Comparison of ENCODE assay signal across 18 cellular contexts in the genomic region with DNA sequence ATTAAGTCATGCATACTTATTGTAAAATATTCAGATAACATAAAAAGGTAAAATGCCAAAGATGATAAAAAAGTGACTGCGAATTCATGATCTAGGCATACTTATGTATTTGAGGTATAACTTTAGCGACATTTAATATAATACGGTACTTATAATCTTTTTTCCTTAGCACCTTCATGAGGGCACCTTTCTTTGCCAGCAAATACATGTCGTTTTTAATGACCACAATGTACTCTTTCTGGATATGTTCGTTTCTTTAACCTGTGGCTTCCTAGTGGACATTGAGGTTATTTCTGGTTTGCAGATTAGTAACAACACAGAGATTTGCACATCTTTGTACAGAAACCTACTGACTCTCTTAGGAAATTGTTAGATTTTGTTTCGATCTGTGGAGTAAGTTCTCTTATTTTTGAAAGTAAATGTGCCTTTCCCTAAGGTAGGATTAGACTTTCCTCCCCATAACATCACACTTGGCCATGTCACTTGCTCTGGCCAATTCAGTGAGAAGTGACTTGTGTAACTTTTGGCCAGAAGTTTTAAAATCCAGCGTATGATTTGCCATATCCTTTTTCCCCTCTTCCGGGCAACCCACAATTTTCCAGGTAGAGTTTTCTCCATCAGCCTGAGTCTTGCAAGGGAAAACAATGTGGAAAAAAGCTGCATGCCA. TPM values are rescaled to one million over a fixed set of nuclear protein-coding genes. Genes with fewer than 3 reads are reported as not detected.
DNase-seq lines count a peak whose midpoint lies in the region; ATAC-seq, FAIRE-seq and TF ChIP-seq lines count a peak whose summit lies in the region.
"Had no signal": no experiment of that assay in that cellular context is flagged by ENCODE, and none has a peak within 500 bp of the region (broad histone marks: within the 10 kb centered on the region; RNA-seq: fewer than 3 reads in every experiment).

No MANE protein-coding gene starts in this region.

- 57% methylated on average over 8 of the region's 8 CpGs for WGBS in GM12878 (ENCODE audit: insufficient coverage, insufficient replicate concordance, low lambda C conversion rate, missing lambda C conversion rate)
- WGBS in hepatocyte (ENCODE audit: low lambda C conversion rate, missing lambda C conversion rate): 96% methylated on average over 8 of the region's 8 CpGs

- H3K79me2 ChIP-seq in GM12878 (ENCODE audit: control insufficient read depth, insufficient read depth, low read length) (peaks cover 94% of the 10 kb centered on the region), neural progenitor cell (ENCODE audit: low read depth) (no peaks in the 10 kb centered on the region), hepatocyte (no peaks in the 10 kb centered on the region)

- RAD21 ChIA-PET in GM12878 (lab: Charles Lee; ENCODE audit: unreplicated experiment): interaction anchor here (0.7 to 1.7 kb wide), 9 partner anchors 11 to 304 kb away, joined by 3 to 6 read pairs (median 3); no protein-coding TSS in a partner anchor

- no peak overlapping the region for H3K27ac Mint-ChIP-seq in neural progenitor cell
- H3K27ac Mint-ChIP-seq: HFFc6, T-cell had no signal

- peak overlapping the region in 6 of 11 experiments; percentile 1 to 49 (median 16); a peak in 8 of 22 replicates for H3K4me2 ChIP-seq in BLaER1 treated with 17β-estradiol and CSF1 and Interleukin-3, amounts not matched to agents 10 nM and 100 nM
- H3K4me2 ChIP-seq in GM12878 (ENCODE audit: control insufficient read depth, insufficient read depth): peak overlapping the region; percentile 81
- H3K4me2 ChIP-seq in neural progenitor cell: no peak overlapping the region
- H3K4me2 ChIP-seq in hepatocyte: no peak overlapping the region
- H3K4me2 ChIP-seq: SK-N-SH had no signal

- ATAC-seq in GM12878 (0 out of 3 replicates have a peak, but pooled peaks have one; percentile 6), HG03520 (IDR thresholded peaks at IDR 0.05; ENCODE audit: unreplicated experiment) (no peak)
- ATAC-seq: T-cell had no signal

- H3K27me3 ChIP-seq in BLaER1 treated with 17β-estradiol and CSF1 and Interleukin-3, amounts not matched to agents 10 nM and 100 nM: no peaks in the 10 kb centered on the region
- no peaks in the 10 kb centered on the region for H3K27me3 ChIP-seq in HL-60 (ENCODE audit: insufficient read depth, poor library complexity, severe bottlenecking)
- H3K27me3 ChIP-seq in GM12878 (replicated peaks in 1 of 2; ENCODE audit: control insufficient read depth in 2 of 2, insufficient read depth in 2 of 2, low read length in 1 of 2): no peaks in the 10 kb centered on the region
- no peaks in the 10 kb centered on the region for H3K27me3 ChIP-seq in neural progenitor cell
- no peaks in the 10 kb centered on the region for H3K27me3 ChIP-seq in hepatocyte

- no TSS peak for BruUV-seq in GM12878 (replicated peaks; lab: Mats Ljungman, UMichigan)

- H3K9me3 ChIP-seq in BLaER1 treated with 17β-estradiol and CSF1 and Interleukin-3, amounts not matched to agents 10 nM and 100 nM (replicated peaks in 1 of 11): peaks cover 0 to 10% (median 7%) of the 10 kb centered on the region in 11 experiments; a peak in 15 of 22 replicates
- H3K9me3 ChIP-seq in GM12878 (replicated peaks; ENCODE audit: control insufficient read depth, insufficient read depth, low read length): no peaks in the 10 kb centered on the region; the same call in 2 of the 3 replicates
- H3K9me3 ChIP-seq in neural progenitor cell (ENCODE audit: low read depth): no peaks in the 10 kb centered on the region
- no peaks in the 10 kb centered on the region for H3K9me3 ChIP-seq in hepatocyte (ENCODE audit: low read depth)

- H3K9ac ChIP-seq in BLaER1 treated with 17β-estradiol and CSF1 and Interleukin-3, amounts not matched to agents 10 nM and 100 nM: no peak overlapping the region
- H3K9ac ChIP-seq in GM12878 (ENCODE audit: control insufficient read depth, insufficient read depth, low read length) (no peak overlapping the region), neural progenitor cell (no peak overlapping the region)
- H3K9ac ChIP-seq: SK-N-SH had no signal

- CTCF ChIA-PET in GM12878 (lab: Yijun Ruan, JAX): interaction anchor here (0.6 to 3.0 kb wide), 4 partner anchors 11 to 39 kb away, joined by 3 to 22 read pairs (median 4); no protein-coding TSS in a partner anchor

- H4K20me1 ChIP-seq in BLaER1 treated with 17β-estradiol and CSF1 and Interleukin-3, amounts not matched to agents 10 nM and 100 nM: peaks cover 0 to 92% (median 28%) of the 10 kb centered on the region in 11 experiments; a peak in 14 of 22 replicates
- H4K20me1 ChIP-seq in GM12878 (ENCODE audit: control insufficient read depth, insufficient read depth) (no peaks in the 10 kb centered on the region; the same call in 1 of the 2 replicates), neural progenitor cell (ENCODE audit: low read depth) (no peaks in the 10 kb centered on the region), hepatocyte (ENCODE audit: insufficient read depth, poor library complexity, severe bottlenecking) (no peaks in the 10 kb centered on the region)

- H3K9me2 ChIP-seq in hepatocyte (replicated peaks; ENCODE audit: insufficient read depth): no peaks in the 10 kb centered on the region
- H3K9me2 ChIP-seq: SK-N-SH had no signal

- TF ChIP-seq POLR2A in GM12878 (IDR thresholded peaks at IDR 0.05; ENCODE audit: low read depth, low read length): no peak

- FAIRE-seq in GM12878 (lab: Jason Lieb, UNC): no peak
- FAIRE-seq: G401.6, H54 had no signal

- peaks cover 10% of the 10 kb centered on the region for H3F3A ChIP-seq in neural progenitor cell (ENCODE audit: low read depth)

- no peaks in the 10 kb centered on the region for H3K27me3 Mint-ChIP-seq in neural progenitor cell (ENCODE audit: insufficient read depth, low read depth)

- SMC1A ChIA-PET in GM12878 (lab: Charles Lee; ENCODE audit: uncharacterized antibody, unreplicated experiment): interaction anchor here (0.7 to 2.0 kb wide), 11 partner anchors 9 to 39 kb away, joined by 3 to 7 read pairs (median 4); no protein-coding TSS in a partner anchor

- peaks cover 24% of the 10 kb centered on the region for H3K4me1 Mint-ChIP-seq in neural progenitor cell

- TF ChIP-seq EP300 in GM12878 (IDR thresholded peaks at IDR 0.05; ENCODE audit: borderline replicate concordance in 1 of 2, control insufficient read depth in 1 of 2, low read depth in 2 of 2, low read length in 2 of 2): no peak

- H3K9me3 Mint-ChIP-seq in neural progenitor cell: no peaks in the 10 kb centered on the region
- H3K9me3 Mint-ChIP-seq: HFFc6 had no signal

- in situ Hi-C loops in GM12878 (cut with MboI): no loop called here

- no peak overlapping the region for H3K4me3 ChIP-seq in BLaER1 treated with 17β-estradiol and CSF1 and Interleukin-3, amounts not matched to agents 10 nM and 100 nM
- H3K4me3 ChIP-seq in HL-60 (replicated peaks; ENCODE audit: insufficient read depth, low read length) (no peak overlapping the region), GM12878 (peak overlapping the region; percentile 60), neural progenitor cell (no peak overlapping the region), hepatocyte (no peak overlapping the region)

- intact Hi-C loops in GM12878 (cut with micrococcal nuclease; ENCODE audit: unreplicated experiment): no loop called here

- TF ChIP-seq CTCF in HL-60 (IDR thresholded peaks at IDR 0.05; ENCODE audit: insufficient read depth, low read length): no peak
- no peak for TF ChIP-seq CTCF in GM12878 (IDR thresholded peaks at IDR 0.05 in 2 of 3, conservative IDR thresholded peaks at IDR 0.05 in 1 of 3; ENCODE audit: control insufficient read depth in 2 of 3, extremely low read depth in 1 of 3, insufficient read depth in 1 of 3, low read depth in 3 of 3, low read length in 3 of 3)
- TF ChIP-seq CTCF in neural progenitor cell (IDR thresholded peaks at IDR 0.05): no peak
- no peak for TF ChIP-seq CTCF in hepatocyte (IDR thresholded peaks at IDR 0.05; ENCODE audit: poor library complexity)

- H3K4me3 Mint-ChIP-seq in neural progenitor cell: no peak overlapping the region
- H3K4me3 Mint-ChIP-seq: HFFc6, T-cell had no signal

- DNase-seq in HL-60 (ENCODE audit: low read depth in 1 of 2, low spot score in 1 of 2): no peak
- DNase-seq in GM12878 (ENCODE audit: low read depth, low spot score): no peak
- no peak for DNase-seq in neural progenitor cell (ENCODE audit: low spot score)
- DNase-seq in AG08396 (ENCODE audit: low spot score): no peak
- DNase-seq in MV-4-11 (lab: John Stamatoyannopoulos, UW): no peak
- DNase-seq in hepatocyte (ENCODE audit: low spot score): no peak
- DNase-seq: COR-L47, HFFc6, NCI-H1105 treated with DMSO at 0.1 percent for 48 hours, NCI-H1694, NCI-H2081 treated with DMSO at 0.1 percent for 48 hours, SHP77, SK-N-SH had no signal

- no peaks in the 10 kb centered on the region for H3K36me3 Mint-ChIP-seq in neural progenitor cell

- TF ChIP-seq RAD21 in GM12878 (IDR thresholded peaks at IDR 0.05; ENCODE audit: insufficient read depth, low read depth, low read length): no peak

- POLR2A ChIA-PET in GM12878 (lab: Charles Lee): interaction anchor here (1.0 to 1.2 kb wide), 2 partner anchors 18 to 22 kb away, joined by 3 to 9 read pairs; no protein-coding TSS in a partner anchor

- peaks cover 14 to 65% (median 48%) of the 10 kb centered on the region in 10 experiments; a peak in 19 of 20 replicates for H3K4me1 ChIP-seq in BLaER1 treated with 17β-estradiol and CSF1 and Interleukin-3, amounts not matched to agents 10 nM and 100 nM
- H3K4me1 ChIP-seq in GM12878 (ENCODE audit: control insufficient read depth, insufficient read depth, low read length) (peaks cover 81% of the 10 kb centered on the region), neural progenitor cell (peaks cover 13% of the 10 kb centered on the region), hepatocyte (ENCODE audit: insufficient read depth) (no peaks in the 10 kb centered on the region)

- H2AFZ ChIP-seq in GM12878 (ENCODE audit: control insufficient read depth, low read depth, low read length) (peak overlapping the region; percentile 40; the same call in 1 of the 2 replicates), neural progenitor cell (replicated peaks) (peak overlapping the region; percentile 7), hepatocyte (no peak overlapping the region)

- H3K27ac ChIP-seq in BLaER1 treated with 17β-estradiol and CSF1 and Interleukin-3, amounts not matched to agents 10 nM and 100 nM: peak overlapping the region in 1 of 11 experiments; percentile 1; a peak in 1 of 22 replicates
- H3K27ac ChIP-seq in HL-60 (replicated peaks): peak overlapping the region; percentile 20
- H3K27ac ChIP-seq in GM12878 (ENCODE audit: control insufficient read depth, insufficient read depth): peak overlapping the region; percentile 59
- no peak overlapping the region for H3K27ac ChIP-seq in neural progenitor cell
- no peak overlapping the region for H3K27ac ChIP-seq in hepatocyte

- H3K36me3 ChIP-seq in BLaER1 treated with 17β-estradiol and CSF1 and Interleukin-3, amounts not matched to agents 10 nM and 100 nM: peaks cover 0 to 40% (median 9%) of the 10 kb centered on the region in 11 experiments; a peak in 10 of 22 replicates
- H3K36me3 ChIP-seq in GM12878 (ENCODE audit: control insufficient read depth in 2 of 2, insufficient read depth in 2 of 2, low read length in 1 of 2): peaks cover 5 to 6% of the 10 kb centered on the region in 2 experiments; a peak in 3 of 4 replicates
- H3K36me3 ChIP-seq in neural progenitor cell: no peaks in the 10 kb centered on the region
- H3K36me3 ChIP-seq in hepatocyte (replicated peaks; ENCODE audit: insufficient read depth, low read depth): no peaks in the 10 kb centered on the region

RNA-seq across cellular contexts. Expression of a gene that starts 24.4 kb away (rescaled TPM):
- 51.1 and 53.7 TPM in 2 replicates for total RNA-seq in GM12878 (2013; cell fraction: nucleolus; rRNA removed)
- 17.0 and 18.6 TPM in 2 replicates for total RNA-seq in GM12878 (2014; rRNA removed)
- 20.3 and 20.4 TPM in 2 replicates for total RNA-seq in GM12878 (2014; rRNA removed; fragmentation: Illumina TruSeq; extraction: Trizol)
- 58.4 and 61.6 TPM in 2 replicates for total RNA-seq in GM12878 (2021)
- 12.2 TPM for polyA plus RNA-seq in GM12878 (2011; ENCODE audit: low read depth)
- polyA plus RNA-seq in GM12878 (2011; rRNA removed): 11.0 and 12.7 TPM in 2 replicates
- 16.9 and 17.7 TPM in 2 replicates for polyA plus RNA-seq in GM12878 (2011; cell fraction: cytosol; rRNA removed)
- 24.0 and 29.2 TPM in 2 replicates for polyA plus RNA-seq in GM12878 (2011; cell fraction: nucleus; rRNA removed)
- polyA plus RNA-seq in GM12878 (2012): 19.6 TPM in 2 replicates
- 22.7 and 27.0 TPM in 2 replicates for polyA plus RNA-seq in GM12878 (2014; fragmentation: Illumina TruSeq; extraction: Trizol)
- polyA plus RNA-seq in GM12878 (2014; fragmentation: Nextera tagmentation; extraction: Ambion mirVana): 1 to 10 TPM; 5.9 to 6.1 TPM
- 19.6 and 20.7 TPM in 2 replicates for polyA plus RNA-seq in GM12878 (2014; rRNA removed)
- polyA plus RNA-seq in GM12878 (2016; fragmentation: Nextera tagmentation; extraction: Ambion mirVana): 1 to 10 TPM; 4.9 to 9.5 TPM
- polyA minus RNA-seq in GM12878 (2011; rRNA and poly(A)+ RNA removed): 42.2 and 53.6 TPM in 2 replicates
- 28.3 and 29.6 TPM in 2 replicates for polyA minus RNA-seq in GM12878 (2011; cell fraction: cytosol; rRNA and poly(A)+ RNA removed)
- polyA minus RNA-seq in GM12878 (2011; cell fraction: nucleus; rRNA and poly(A)+ RNA removed): 13.7 and 27.7 TPM in 2 replicates
- total RNA-seq in neural progenitor cell (ENCODE audit: low replicate concordance): 2.2 and 3.5 TPM in 2 replicates
- total RNA-seq in hepatocyte: 2.0 and 2.3 TPM in 2 replicates
- 1.5 and 2.1 TPM in 2 replicates for polyA plus RNA-seq in hepatocyte

Comparison
In these comparisons a context has a peak if more than half of its experiments do, and no peak if none do; other contexts are left out.
1. H3K27ac ChIP-seq: peak in HL-60 (single experiment) and GM12878 (single experiment); none in neural progenitor cell (single experiment) and hepatocyte (single experiment).
2. H3K4me2 ChIP-seq: peak in BLaER1 treated with 17β-estradiol and CSF1 and Interleukin-3, amounts not matched to agents 10 nM and 100 nM (6 of 11) and GM12878 (single experiment); none in neural progenitor cell (single experiment) and hepatocyte (single experiment).